8 cellular contexts compared by ENCODE assay signal in the genomic region with DNA sequence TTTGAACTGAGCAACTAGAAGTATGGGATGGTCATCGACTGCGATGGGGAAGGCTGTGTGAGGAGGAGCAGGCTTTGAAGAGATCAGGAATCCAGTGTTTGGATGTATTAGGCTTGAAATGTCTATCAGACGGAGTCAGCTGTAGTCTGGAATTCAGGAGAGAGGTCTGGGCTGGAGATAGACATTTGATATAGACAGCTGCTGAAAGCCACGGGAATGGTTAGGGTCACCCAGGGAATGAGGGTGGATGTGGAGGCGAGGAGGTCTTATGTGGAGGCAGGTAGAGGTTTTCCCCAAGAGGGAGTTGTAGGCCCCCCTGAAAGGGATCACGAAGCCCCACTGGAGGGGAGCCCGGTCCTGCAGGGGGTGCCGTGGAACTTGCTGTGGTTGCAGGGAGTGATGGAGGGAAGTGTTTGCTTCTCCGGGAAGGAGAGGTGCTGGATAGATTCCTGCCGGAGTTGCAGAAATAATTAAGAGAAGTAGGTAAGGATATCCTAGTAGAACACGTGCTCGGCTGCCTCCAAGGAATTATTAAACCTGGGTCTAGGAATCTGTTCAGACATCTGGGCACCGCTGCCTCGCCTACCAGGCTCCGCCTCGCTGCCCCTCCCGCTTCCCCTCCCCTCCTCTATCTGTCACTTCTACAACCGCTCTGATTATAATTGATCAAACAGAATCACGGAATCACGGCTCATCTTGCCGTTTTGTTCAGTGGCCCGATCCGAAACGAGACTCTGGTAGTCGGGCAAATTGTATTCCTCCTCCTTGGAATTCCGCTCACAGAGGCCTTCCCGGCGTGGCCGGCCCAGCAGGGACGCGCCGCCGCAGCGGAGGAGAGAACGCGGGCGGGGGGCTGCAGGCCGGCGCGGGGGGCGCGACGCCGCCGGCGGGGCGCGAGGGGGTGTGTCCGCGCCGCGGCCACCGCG. TPM values are rescaled to one million over a fixed set of nuclear protein-coding genes. Genes with fewer than 3 reads are reported as not detected.
DNase-seq lines count a peak whose midpoint lies in the region; ATAC-seq and TF ChIP-seq lines count a peak whose summit lies in the region.

No MANE protein-coding gene starts in this region.

- no peaks in the 10 kb centered on the region for H3K27me3 ChIP-seq in right atrium auricular region

- H3K9me3 Mint-ChIP-seq in stimulated activated memory B cell treated with anti-CD40 and anti-IgM and Interleukin-4, amounts not matched to agents 10 μg/mL and 1 μg/mL and 100 μg/mL, for 72 hours: no peaks in the 10 kb centered on the region

- H3K4me1 ChIP-seq in right atrium auricular region: peaks cover 0 to 20% of the 10 kb centered on the region in 2 donors

- ATAC-seq in T-helper 17 cell (no peak), GM18498 (IDR thresholded peaks at IDR 0.05; ENCODE audit: unreplicated experiment) (no peak), omental fat pad (ENCODE audit: low FRiP score) (no peak)
- ATAC-seq in stimulated activated memory B cell treated with anti-CD40 and anti-IgM and Interleukin-4, amounts not matched to agents 10 μg/mL and 1 μg/mL and 100 μg/mL, for 72 hours: no peak

- H3K27me3 Mint-ChIP-seq in T-helper 17 cell: peaks cover 79% of the 10 kb centered on the region
- H3K27me3 Mint-ChIP-seq in stimulated activated memory B cell treated with anti-CD40 and anti-IgM and Interleukin-4, amounts not matched to agents 10 μg/mL and 1 μg/mL and 100 μg/mL, for 72 hours: peaks cover 49% of the 10 kb centered on the region

- peak; percentile 29 for DNase-seq in NCI-H1092 treated with DMSO at 0.1 percent for 48 hours (lab: John Stamatoyannopoulos, UW)
- no peak for DNase-seq in NCI-H1092 (lab: John Stamatoyannopoulos, UW)
- DNase-seq in T-helper 17 cell: no peak
- DNase-seq in right atrium auricular region (ENCODE audit: low spot score): no peak
- DNase-seq in omental fat pad (ENCODE audit: low spot score): no peak
- DNase-seq in AG08396 (ENCODE audit: low spot score): no peak

- H3K4me3 Mint-ChIP-seq in T-helper 17 cell: peak overlapping the region; percentile 88
- H3K4me3 Mint-ChIP-seq in stimulated activated memory B cell treated with anti-CD40 and anti-IgM and Interleukin-4, amounts not matched to agents 10 μg/mL and 1 μg/mL and 100 μg/mL, for 72 hours: peak overlapping the region; percentile 67

- H3K27ac Mint-ChIP-seq in T-helper 17 cell: no peak overlapping the region
- no peak overlapping the region for H3K27ac Mint-ChIP-seq in stimulated activated memory B cell treated with anti-CD40 and anti-IgM and Interleukin-4, amounts not matched to agents 10 μg/mL and 1 μg/mL and 100 μg/mL, for 72 hours

- peaks cover 15% of the 10 kb centered on the region for H3K36me3 Mint-ChIP-seq in T-helper 17 cell (ENCODE audit: low read depth)
- no peaks in the 10 kb centered on the region for H3K36me3 Mint-ChIP-seq in stimulated activated memory B cell treated with anti-CD40 and anti-IgM and Interleukin-4, amounts not matched to agents 10 μg/mL and 1 μg/mL and 100 μg/mL, for 72 hours

- peaks cover 30% of the 10 kb centered on the region for H3K36me3 ChIP-seq in right atrium auricular region

- peak overlapping the region; percentile 47 to 48 for H3K27ac ChIP-seq in right atrium auricular region

- H3K4me3 ChIP-seq in right atrium auricular region: peak overlapping the region; percentile 32 to 71

- H3K4me1 Mint-ChIP-seq in T-helper 17 cell: peaks cover 25% of the 10 kb centered on the region
- H3K4me1 Mint-ChIP-seq in stimulated activated memory B cell treated with anti-CD40 and anti-IgM and Interleukin-4, amounts not matched to agents 10 μg/mL and 1 μg/mL and 100 μg/mL, for 72 hours: peaks cover 21% of the 10 kb centered on the region

- H3K9me3 ChIP-seq in T-helper 17 cell (ENCODE audit: control insufficient read depth, low read length, poor library complexity, severe bottlenecking): no peaks in the 10 kb centered on the region
- H3K9me3 ChIP-seq in right atrium auricular region: no peaks in the 10 kb centered on the region

- TF ChIP-seq CTCF in right atrium auricular region (IDR thresholded peaks at IDR 0.05) (peak in 1 of 2 donors; percentile 3), omental fat pad (IDR thresholded peaks at IDR 0.05) (no peak)

RNA-seq across cellular contexts. Expression of gene CACNA1C, which starts 0.8 kb away (rescaled TPM):
- total RNA-seq in T-helper 17 cell (under 1 TPM; 0.02 to 0.18 TPM), right atrium auricular region (10 to 100 TPM; 83.1 to 93.6 TPM), omental fat pad (10 to 100 TPM in 1 of 4 donors, 1 to 10 TPM in 3; 3.8 to 13.6 (median 5.7) TPM)

RNA-seq across cellular contexts. Expression of gene DCP1B, which starts 47.7 kb away (rescaled TPM):
- total RNA-seq in T-helper 17 cell: 10 to 100 TPM in 1 of 2 donors, 1 to 10 TPM in 1; 9.7 to 10.5 TPM
- 1 to 10 TPM; 5.8 to 6.2 TPM for total RNA-seq in right atrium auricular region
- 10 to 100 TPM in 2 of 4 donors, 1 to 10 TPM in 2; 7.2 to 19.2 (median 9.9) TPM for total RNA-seq in omental fat pad

Comparison
In these comparisons a context has a peak if more than half of its experiments do, and no peak if none do; other contexts are left out.
1. RNA of gene CACNA1C, which starts 0.8 kb away (total RNA-seq): 83.1 to 93.6 TPM in right atrium auricular region; 3.8 to 13.6 TPM in omental fat pad and 0.02 to 0.18 TPM in T-helper 17 cell; every median in the first group is over 4 times any median in the second.